ENCODE assay signal across 8 cellular contexts in the genomic region with DNA sequence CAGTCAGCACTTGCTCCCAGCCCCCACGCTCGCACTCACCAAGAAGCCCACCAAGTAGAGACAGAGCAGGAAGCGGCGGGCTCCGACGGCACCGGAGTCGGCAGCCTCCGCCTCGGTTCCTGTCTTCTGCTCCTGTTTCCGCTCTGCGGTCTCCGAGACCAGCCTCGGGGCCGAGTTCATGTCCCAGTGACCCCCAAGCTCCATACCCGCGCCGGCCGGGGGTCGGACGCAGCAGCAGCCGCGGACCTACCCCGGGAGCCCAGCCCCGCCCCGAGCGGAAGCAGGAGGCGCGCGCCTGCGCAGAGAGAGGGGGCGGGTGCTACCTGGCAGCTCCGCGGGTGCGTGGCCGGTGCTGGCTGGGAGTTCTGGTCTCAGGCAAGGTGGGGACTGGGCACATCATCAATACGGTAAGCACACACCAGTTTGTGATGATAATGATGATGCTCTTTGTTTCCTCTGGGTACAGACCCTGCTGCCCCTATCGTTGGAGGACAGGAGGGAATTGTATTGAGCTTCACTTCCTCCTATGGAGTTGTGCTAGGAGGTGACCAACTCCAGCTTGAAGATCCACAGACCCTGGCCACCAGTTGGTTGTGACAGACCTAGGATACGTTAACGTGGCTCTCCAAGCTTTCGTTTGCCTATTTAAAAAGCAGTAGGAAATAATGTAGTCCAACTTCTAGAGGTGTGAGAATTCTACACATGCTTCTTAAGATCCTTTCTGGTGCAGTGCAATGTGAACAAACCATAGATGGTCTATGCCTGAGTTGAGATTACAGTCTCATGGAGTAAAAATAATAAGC.
DNase-seq lines count a peak whose midpoint lies in the region; ATAC-seq and TF ChIP-seq lines count a peak whose summit lies in the region.

No MANE protein-coding gene starts in this region.

- peak overlapping the region; percentile 96 for H3K9ac ChIP-seq in NT2/D1 (ENCODE audit: insufficient read length, low read depth)
- H3K9ac ChIP-seq in mucosa of rectum (ENCODE audit: low read depth in 1 of 2, low read length in 2 of 2): peak overlapping the region; percentile 94 to 97

- H3K4me1 ChIP-seq in NT2/D1 (ENCODE audit: insufficient read depth, insufficient read length): no peaks in the 10 kb centered on the region
- peaks cover 13 to 20% of the 10 kb centered on the region in 2 donors for H3K4me1 ChIP-seq in mucosa of rectum (ENCODE audit: control insufficient read depth in 2 of 2, insufficient read depth in 2 of 2, low read length in 2 of 2)

- H3K4me3 ChIP-seq in NT2/D1 (ENCODE audit: insufficient read length, low read depth) (peak overlapping the region; percentile 95), mucosa of rectum (ENCODE audit: low read length in 2 of 2) (peak overlapping the region; percentile 96 to 98)

- H3K27ac ChIP-seq in mucosa of rectum (ENCODE audit: low read depth in 2 of 2, low read length in 2 of 2): peak overlapping the region; percentile 81 to 86

- peak; percentile 75 for TF ChIP-seq POLR2A in erythroblast (IDR thresholded peaks at IDR 0.05; ENCODE audit: low read length)

- ATAC-seq in GM19395 (IDR thresholded peaks at IDR 0.05; ENCODE audit: unreplicated experiment) (peak; percentile 90), HG03520 (IDR thresholded peaks at IDR 0.05; ENCODE audit: unreplicated experiment) (peak; percentile 85)

- H3K9me3 ChIP-seq in NT2/D1 (ENCODE audit: insufficient read depth, low read length): no peaks in the 10 kb centered on the region
- no peaks in the 10 kb centered on the region for H3K9me3 ChIP-seq in mucosa of rectum (ENCODE audit: control insufficient read depth in 2 of 2, low read length in 2 of 2)

- DNase-seq in COLO829 (ENCODE audit: low spot score) (peak; percentile 62), NT2/D1 (ENCODE audit: low read depth, low spot score) (peak; percentile 50), activated T-cell treated with anti-CD3 and anti-CD28 coated beads for 1 hour (ENCODE audit: low read depth) (peak; percentile 82), erythroblast (lab: John Stamatoyannopoulos, UW) (peak; percentile 82 to 89)
- DNase-seq in stimulated activated CD8-positive, alpha-beta memory T cell treated with anti-CD3 and anti-CD28 coated beads, Interleukin-4, amount 100 ng/mL, for 48 hours: peak; percentile 92

- H3K36me3 ChIP-seq in NT2/D1 (ENCODE audit: insufficient read depth, insufficient read length, low read length) (peaks cover 10% of the 10 kb centered on the region), mucosa of rectum (ENCODE audit: control insufficient read depth in 2 of 2, insufficient read depth in 2 of 2, low read length in 2 of 2) (peaks cover 3 to 4% of the 10 kb centered on the region in 2 donors)

- H3K27me3 ChIP-seq in NT2/D1 (ENCODE audit: insufficient read depth, insufficient read length) (no peaks in the 10 kb centered on the region), mucosa of rectum (ENCODE audit: control insufficient read depth in 2 of 2, insufficient read depth in 2 of 2, low read length in 2 of 2) (no peaks in the 10 kb centered on the region)

Comparison
In these comparisons a context has a peak if more than half of its experiments do, and no peak if none do; other contexts are left out.
1. Peak in every context shown above with its lines: DNase-seq, ATAC-seq, H3K4me3 ChIP-seq and H3K27ac ChIP-seq.